16 cellular contexts compared by ENCODE assay signal in genomic region chr1:36115931-36116330, GRCh38. TPM values are rescaled to one million over a fixed set of nuclear protein-coding genes. Genes with fewer than 3 reads are reported as not detected.
A peak's percentile ranks its signal among the peaks of the same experiment; 100 is the strongest.
DNase-seq lines count a peak whose midpoint lies in the region; ATAC-seq and TF ChIP-seq lines count a peak whose summit lies in the region.
"Had no signal": no experiment of that assay in that cellular context is flagged by ENCODE, and none has a peak within 500 bp of the region (broad histone marks: within the 10 kb centered on the region; RNA-seq: fewer than 3 reads in every experiment).

No MANE protein-coding gene starts in this region.

- no peaks in the 10 kb centered on the region for H3K27me3 Mint-ChIP-seq in activated naive CD8-positive, alpha-beta T cell treated with anti-CD3 and anti-CD28 coated beads, Interleukin-2, amount 10 ng/mL, durations not matched to agents 7 days and 5 days
- no peaks in the 10 kb centered on the region for H3K27me3 Mint-ChIP-seq in activated naive CD8-positive, alpha-beta T cell treated with anti-CD3 and anti-CD28 coated beads for 36 hours

- H3K9me3 Mint-ChIP-seq in activated naive CD8-positive, alpha-beta T cell treated with anti-CD3 and anti-CD28 coated beads, Interleukin-2, amount 10 ng/mL, durations not matched to agents 7 days and 5 days = no peaks in the 10 kb centered on the region
- H3K9me3 Mint-ChIP-seq in activated naive CD8-positive, alpha-beta T cell treated with anti-CD3 and anti-CD28 coated beads for 36 hours = no peaks in the 10 kb centered on the region
- H3K9me3 Mint-ChIP-seq: activated T-cell treated with anti-CD3 and anti-CD28 coated beads, Interleukin-2, amount 50 U/mL, for 72 hours had no signal

- TF ChIP-seq POLR2A in gastroesophageal sphincter (IDR thresholded peaks at IDR 0.05) = no peak

- ATAC-seq in activated naive CD8-positive, alpha-beta T cell treated with anti-CD3 and anti-CD28 coated beads, Interleukin-2, amount 10 ng/mL, durations not matched to agents 7 days and 5 days (ENCODE audit: low read depth) = no peak
- ATAC-seq in gastroesophageal sphincter (peak; percentile 35), upper lobe of right lung (peak; percentile 59)
- ATAC-seq: activated CD4-positive, CD25-positive, alpha-beta regulatory T cell treated with anti-CD3 and anti-CD28 coated beads, Interleukin-2, amount 50 U/mL, for 24 hours; activated T-cell treated with anti-CD3 and anti-CD28 coated beads, Interleukin-2, amount 50 U/mL, for 72 hours had no signal

- no peaks in the 10 kb centered on the region for H3K36me3 Mint-ChIP-seq in activated naive CD8-positive, alpha-beta T cell treated with anti-CD3 and anti-CD28 coated beads, Interleukin-2, amount 10 ng/mL, durations not matched to agents 7 days and 5 days
- H3K36me3 Mint-ChIP-seq in activated naive CD8-positive, alpha-beta T cell treated with anti-CD3 and anti-CD28 coated beads for 36 hours = no peaks in the 10 kb centered on the region
- H3K36me3 Mint-ChIP-seq: brain had no signal

- no TSS peak for BruUV-seq in A673 (replicated peaks; lab: Mats Ljungman, UMichigan)

- no peak overlapping the region for H3K4me3 Mint-ChIP-seq in activated naive CD8-positive, alpha-beta T cell treated with anti-CD3 and anti-CD28 coated beads, Interleukin-2, amount 10 ng/mL, durations not matched to agents 7 days and 5 days
- no peak overlapping the region for H3K4me3 Mint-ChIP-seq in activated naive CD8-positive, alpha-beta T cell treated with anti-CD3 and anti-CD28 coated beads for 36 hours
- H3K4me3 Mint-ChIP-seq: activated T-cell treated with anti-CD3 and anti-CD28 coated beads, Interleukin-2, amount 50 U/mL, for 72 hours; brain had no signal

- TF ChIP-seq CTCF in gastroesophageal sphincter (IDR thresholded peaks at IDR 0.05) = no peak
- TF ChIP-seq CTCF in upper lobe of right lung (IDR thresholded peaks at IDR 0.05) = no peak
- TF ChIP-seq CTCF in A673 (conservative IDR thresholded peaks at IDR 0.05; ENCODE audit: low read depth, low read length) = no peak

- no peaks in the 10 kb centered on the region for H3K27me3 ChIP-seq in adipocyte (replicated peaks; ENCODE audit: control insufficient read depth, insufficient read depth, low read length)
- H3K27me3 ChIP-seq in gastroesophageal sphincter = no peaks in the 10 kb centered on the region
- no peaks in the 10 kb centered on the region for H3K27me3 ChIP-seq in upper lobe of right lung
- H3K27me3 ChIP-seq in A673 (replicated peaks; ENCODE audit: insufficient read depth, low read depth, low read length, poor library complexity) = no peaks in the 10 kb centered on the region
- H3K27me3 ChIP-seq: right lobe of liver, testis had no signal

- TF ChIP-seq EP300 in gastroesophageal sphincter (IDR thresholded peaks at IDR 0.05) = no peak

- peaks cover 7% of the 10 kb centered on the region for H3K4me1 Mint-ChIP-seq in activated naive CD8-positive, alpha-beta T cell treated with anti-CD3 and anti-CD28 coated beads, Interleukin-2, amount 10 ng/mL, durations not matched to agents 7 days and 5 days
- H3K4me1 Mint-ChIP-seq in activated naive CD8-positive, alpha-beta T cell treated with anti-CD3 and anti-CD28 coated beads for 36 hours = peaks cover 4% of the 10 kb centered on the region

- WGBS in gastroesophageal sphincter (ENCODE audit: low coverage in 1 of 2), 2 donors = 40 to 53% methylated on average over 1 to 4 of the region's 5 CpGs

- CTCF ChIA-PET in A673 (lab: Charles Lee) = interaction anchor here (1.1 kb wide), 1 partner anchor 19 kb away, joined by 4 read pairs; no protein-coding TSS in a partner anchor

- intact Hi-C loops in upper lobe of right lung (cut with DNase I) = no loop called here
- intact Hi-C loops in A673 (cut with micrococcal nuclease; ENCODE audit: unreplicated experiment) = no loop called here

- DNase-seq in activated naive CD8-positive, alpha-beta T cell treated with anti-CD3 and anti-CD28 coated beads, Interleukin-2, amount 10 ng/mL, durations not matched to agents 7 days and 5 days = no peak
- DNase-seq in activated naive CD8-positive, alpha-beta T cell treated with anti-CD3 and anti-CD28 coated beads for 36 hours = no peak
- DNase-seq in adipocyte (ENCODE audit: low read depth) (peak; percentile 73), upper lobe of right lung (no peak), DMS79 (lab: John Stamatoyannopoulos, UW) (no peak), A673 (ENCODE audit: low spot score) (no peak)
- no peak for DNase-seq in stimulated activated CD4-positive, alpha-beta T cell treated with anti-CD3 and anti-CD28 coated beads, Interleukin-4, amount 100 ng/mL, for 24 hours
- DNase-seq: activated T-cell treated with anti-CD3 and anti-CD28 coated beads, Interleukin-2, amount 50 U/mL, for 72 hours; NCI-H1105 treated with DMSO at 0.1 percent for 48 hours; NCI-H526 treated with DMSO at 0.1 percent for 48 hours; right lobe of liver; testis had no signal

- H3K36me3 ChIP-seq in adipocyte (ENCODE audit: control insufficient read depth, insufficient read depth, low read length, severe bottlenecking) (no peaks in the 10 kb centered on the region), gastroesophageal sphincter (no peaks in the 10 kb centered on the region), upper lobe of right lung (no peaks in the 10 kb centered on the region), A673 (ENCODE audit: insufficient read depth, low read length, poor library complexity, severe bottlenecking) (no peaks in the 10 kb centered on the region)
- H3K36me3 ChIP-seq: right lobe of liver had no signal

- H3K4me1 ChIP-seq in adipocyte (ENCODE audit: control insufficient read depth, insufficient read depth, low read length) (peaks cover 11% of the 10 kb centered on the region), gastroesophageal sphincter (peaks cover 0 to 58% (median 30%) of the 10 kb centered on the region in 3 donors), upper lobe of right lung (peaks cover 12% of the 10 kb centered on the region), A673 (ENCODE audit: insufficient read depth, low read length, poor library complexity, severe bottlenecking) (no peaks in the 10 kb centered on the region)
- H3K4me1 ChIP-seq: right lobe of liver had no signal

- peak overlapping the region; percentile 26 to 82 (median 80) for H3K27ac ChIP-seq in gastroesophageal sphincter
- H3K27ac ChIP-seq in upper lobe of right lung = no peak overlapping the region
- no peak overlapping the region for H3K27ac ChIP-seq in A673 (ENCODE audit: low read depth, low read length, poor library complexity, severe bottlenecking)
- H3K27ac ChIP-seq: right lobe of liver, testis had no signal

- H3K9me3 ChIP-seq in adipocyte (ENCODE audit: control insufficient read depth, low read length) (no peaks in the 10 kb centered on the region), gastroesophageal sphincter (no peaks in the 10 kb centered on the region), upper lobe of right lung (no peaks in the 10 kb centered on the region), A673 (ENCODE audit: low read depth, low read length, poor library complexity, severe bottlenecking) (no peaks in the 10 kb centered on the region)
- H3K9me3 ChIP-seq: right lobe of liver, testis had no signal

- POLR2A ChIA-PET in activated naive CD8-positive, alpha-beta T cell treated with anti-CD3 and anti-CD28 coated beads, Interleukin-2, amount 10 ng/mL, durations not matched to agents 7 days and 5 days (lab: Charles Lee) = no interaction called here
- POLR2A ChIA-PET in A673 (lab: Charles Lee; ENCODE audit: low non-redundant PET) = no interaction called here

- peak overlapping the region; percentile 65 for H3K9ac ChIP-seq in adipocyte (ENCODE audit: low read length)

- H3K27ac Mint-ChIP-seq in activated naive CD8-positive, alpha-beta T cell treated with anti-CD3 and anti-CD28 coated beads, Interleukin-2, amount 10 ng/mL, durations not matched to agents 7 days and 5 days = peak overlapping the region; percentile 3
- no peak overlapping the region for H3K27ac Mint-ChIP-seq in activated naive CD8-positive, alpha-beta T cell treated with anti-CD3 and anti-CD28 coated beads for 36 hours
- H3K27ac Mint-ChIP-seq: activated T-cell treated with anti-CD3 and anti-CD28 coated beads, Interleukin-2, amount 50 U/mL, for 72 hours had no signal

- H3K4me3 ChIP-seq in adipocyte (ENCODE audit: low read length) (no peak overlapping the region), gastroesophageal sphincter (no peak overlapping the region), upper lobe of right lung (no peak overlapping the region), A673 (ENCODE audit: low read depth, low read length, poor library complexity, severe bottlenecking) (no peak overlapping the region)
- H3K4me3 ChIP-seq: right lobe of liver, testis had no signal

RNA-seq across cellular contexts. Expression of gene COL8A2, which starts 9.1 kb away (rescaled TPM):
- total RNA-seq in activated naive CD8-positive, alpha-beta T cell treated with anti-CD3 and anti-CD28 coated beads, Interleukin-2, amount 10 ng/mL, durations not matched to agents 7 days and 5 days = under 1 TPM; 0.17 to 0.19 TPM
- 1 to 10 TPM; 1.8 to 1.9 TPM for total RNA-seq in activated naive CD8-positive, alpha-beta T cell treated with anti-CD3 and anti-CD28 coated beads for 36 hours
- total RNA-seq in gastroesophageal sphincter (10 to 100 TPM; 43.3 to 57.8 (median 50.6) TPM), upper lobe of right lung (16.2 TPM), A673 (2021) (0.22 and 0.24 TPM in 2 replicates)

RNA-seq across cellular contexts. Expression of gene ADPRS, which starts 27.2 kb away (rescaled TPM):
- 10 to 100 TPM; 30.7 to 32.7 TPM for total RNA-seq in activated naive CD8-positive, alpha-beta T cell treated with anti-CD3 and anti-CD28 coated beads, Interleukin-2, amount 10 ng/mL, durations not matched to agents 7 days and 5 days
- total RNA-seq in activated naive CD8-positive, alpha-beta T cell treated with anti-CD3 and anti-CD28 coated beads for 36 hours = 10 to 100 TPM; 47.0 to 48.7 TPM
- total RNA-seq in gastroesophageal sphincter (10 to 100 TPM; 23.8 to 43.4 (median 32.6) TPM), upper lobe of right lung (26.9 TPM), A673 (2021) (34.2 and 37.2 TPM in 2 replicates)

RNA-seq across cellular contexts. Expression of gene TEKT2, which starts 32.0 kb away (rescaled TPM):
- not detected for total RNA-seq in activated naive CD8-positive, alpha-beta T cell treated with anti-CD3 and anti-CD28 coated beads, Interleukin-2, amount 10 ng/mL, durations not matched to agents 7 days and 5 days
- under 1 TPM in 1 of 2 experiments, not detected in 1; 0.19 TPM for total RNA-seq in activated naive CD8-positive, alpha-beta T cell treated with anti-CD3 and anti-CD28 coated beads for 36 hours
- total RNA-seq in gastroesophageal sphincter = under 1 TPM in 1 of 4 donors, not detected in 3; 0.73 TPM
- total RNA-seq in upper lobe of right lung = 0.35 TPM
- total RNA-seq in A673 (2021) = 2.8 and 4.6 TPM in 2 replicates
- total RNA-seq: A172, right lobe of liver had no signal

RNA-seq across cellular contexts. Expression of gene TRAPPC3, which starts 33.4 kb away (rescaled TPM):
- 10 to 100 TPM; 51.7 to 52.5 TPM for total RNA-seq in activated naive CD8-positive, alpha-beta T cell treated with anti-CD3 and anti-CD28 coated beads, Interleukin-2, amount 10 ng/mL, durations not matched to agents 7 days and 5 days
- total RNA-seq in activated naive CD8-positive, alpha-beta T cell treated with anti-CD3 and anti-CD28 coated beads for 36 hours = 10 to 100 TPM; 58.0 to 59.4 TPM
- total RNA-seq in gastroesophageal sphincter = 100 to 1,000 TPM; 102 to 166 (median 129) TPM
- 63.1 TPM for total RNA-seq in upper lobe of right lung
- total RNA-seq in A673 (2021) = 86.5 and 86.6 TPM in 2 replicates

RNA-seq across cellular contexts. Expression of gene MAP7D1, which starts 40.0 kb away (rescaled TPM):
- total RNA-seq in activated naive CD8-positive, alpha-beta T cell treated with anti-CD3 and anti-CD28 coated beads, Interleukin-2, amount 10 ng/mL, durations not matched to agents 7 days and 5 days = 100 to 1,000 TPM; 234 to 237 TPM
- total RNA-seq in activated naive CD8-positive, alpha-beta T cell treated with anti-CD3 and anti-CD28 coated beads for 36 hours = 100 to 1,000 TPM; 158 to 168 TPM
- total RNA-seq in gastroesophageal sphincter (100 to 1,000 TPM; 147 to 243 (median 172) TPM), upper lobe of right lung (114 TPM), A673 (2021) (192 and 206 TPM in 2 replicates)

Comparison
In these comparisons a context has a peak if more than half of its experiments do, and no peak if none do; other contexts are left out.
1. H3K27ac ChIP-seq: peak in gastroesophageal sphincter (4 of 4); none in upper lobe of right lung (single experiment) and A673 (single experiment).